ENCODE assay signal across 1 cellular context in the genomic region with DNA sequence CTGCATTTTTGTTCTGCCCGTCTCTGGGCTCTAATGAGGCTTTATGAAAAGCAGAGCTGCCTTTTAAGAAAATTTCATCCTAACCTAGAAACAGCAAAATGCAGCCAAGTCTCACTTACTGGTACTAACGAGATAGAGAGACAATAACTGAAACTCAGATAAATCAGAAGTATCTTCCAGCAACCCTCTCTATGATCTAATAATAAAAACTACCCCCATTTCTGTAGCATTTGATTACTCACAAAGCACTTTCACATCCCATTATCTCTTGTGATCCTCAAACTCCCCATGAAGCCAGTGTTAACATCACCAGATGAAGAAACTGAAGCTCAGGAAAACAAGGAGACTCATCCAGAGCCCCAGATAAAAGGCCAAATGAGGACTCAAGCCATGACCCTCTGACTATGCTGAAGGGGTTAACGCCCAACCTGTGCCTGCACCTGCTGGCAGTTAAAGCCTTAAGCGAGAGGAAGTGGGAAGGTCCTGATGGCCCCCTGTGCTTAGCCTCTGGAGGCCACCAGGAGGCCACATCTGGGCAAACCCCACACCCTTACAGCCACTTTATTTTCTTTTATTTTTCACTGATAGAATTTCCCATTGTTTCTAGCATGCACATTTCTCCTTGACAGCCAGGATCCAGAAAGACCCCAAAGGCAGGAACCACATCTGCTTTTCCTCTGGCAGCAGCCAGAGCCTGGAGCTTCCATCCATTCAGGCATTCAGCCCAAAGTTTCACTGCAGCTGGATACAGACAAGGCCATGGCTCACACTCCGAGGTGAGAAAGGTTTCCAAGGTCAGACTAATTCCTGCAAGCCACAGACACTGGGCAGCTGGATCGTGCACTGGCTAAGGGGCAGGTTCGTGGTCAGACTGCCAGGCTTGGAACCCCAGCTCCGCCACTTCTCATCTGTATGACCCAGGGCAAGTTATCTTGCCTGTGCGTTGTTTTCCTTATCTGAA.
TF ChIP-seq lines count a peak whose summit lies in the region.

No MANE protein-coding gene starts in this region.

TF ChIP-seq in SK-N-SH treated with all-trans-retinoic acid at 6 μM for 48 hours, 23 proteins besides CTCF, POLR2A, EP300 and RAD21 (continued from another document):
- TF ChIP-seq, protein P1, sequence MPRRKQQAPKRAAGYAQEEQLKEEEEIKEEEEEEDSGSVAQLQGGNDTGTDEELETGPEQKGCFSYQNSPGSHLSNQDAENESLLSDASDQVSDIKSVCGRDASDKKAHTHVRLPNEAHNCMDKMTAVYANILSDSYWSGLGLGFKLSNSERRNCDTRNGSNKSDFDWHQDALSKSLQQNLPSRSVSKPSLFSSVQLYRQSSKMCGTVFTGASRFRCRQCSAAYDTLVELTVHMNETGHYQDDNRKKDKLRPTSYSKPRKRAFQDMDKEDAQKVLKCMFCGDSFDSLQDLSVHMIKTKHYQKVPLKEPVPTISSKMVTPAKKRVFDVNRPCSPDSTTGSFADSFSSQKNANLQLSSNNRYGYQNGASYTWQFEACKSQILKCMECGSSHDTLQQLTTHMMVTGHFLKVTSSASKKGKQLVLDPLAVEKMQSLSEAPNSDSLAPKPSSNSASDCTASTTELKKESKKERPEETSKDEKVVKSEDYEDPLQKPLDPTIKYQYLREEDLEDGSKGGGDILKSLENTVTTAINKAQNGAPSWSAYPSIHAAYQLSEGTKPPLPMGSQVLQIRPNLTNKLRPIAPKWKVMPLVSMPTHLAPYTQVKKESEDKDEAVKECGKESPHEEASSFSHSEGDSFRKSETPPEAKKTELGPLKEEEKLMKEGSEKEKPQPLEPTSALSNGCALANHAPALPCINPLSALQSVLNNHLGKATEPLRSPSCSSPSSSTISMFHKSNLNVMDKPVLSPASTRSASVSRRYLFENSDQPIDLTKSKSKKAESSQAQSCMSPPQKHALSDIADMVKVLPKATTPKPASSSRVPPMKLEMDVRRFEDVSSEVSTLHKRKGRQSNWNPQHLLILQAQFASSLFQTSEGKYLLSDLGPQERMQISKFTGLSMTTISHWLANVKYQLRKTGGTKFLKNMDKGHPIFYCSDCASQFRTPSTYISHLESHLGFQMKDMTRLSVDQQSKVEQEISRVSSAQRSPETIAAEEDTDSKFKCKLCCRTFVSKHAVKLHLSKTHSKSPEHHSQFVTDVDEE (CRISPR knock-in tag; IDR thresholded peaks at IDR 0.05): no peak
- TF ChIP-seq ZNF8 (CRISPR knock-in tag; IDR thresholded peaks at IDR 0.05) (no peak), ZNF70 (CRISPR knock-in tag; IDR thresholded peaks at IDR 0.05) (0 out of 2 replicates have a peak, but pooled peaks have one; percentile 4)
